Comparison of ENCODE assay signal across 8 cellular contexts in the genomic region with DNA sequence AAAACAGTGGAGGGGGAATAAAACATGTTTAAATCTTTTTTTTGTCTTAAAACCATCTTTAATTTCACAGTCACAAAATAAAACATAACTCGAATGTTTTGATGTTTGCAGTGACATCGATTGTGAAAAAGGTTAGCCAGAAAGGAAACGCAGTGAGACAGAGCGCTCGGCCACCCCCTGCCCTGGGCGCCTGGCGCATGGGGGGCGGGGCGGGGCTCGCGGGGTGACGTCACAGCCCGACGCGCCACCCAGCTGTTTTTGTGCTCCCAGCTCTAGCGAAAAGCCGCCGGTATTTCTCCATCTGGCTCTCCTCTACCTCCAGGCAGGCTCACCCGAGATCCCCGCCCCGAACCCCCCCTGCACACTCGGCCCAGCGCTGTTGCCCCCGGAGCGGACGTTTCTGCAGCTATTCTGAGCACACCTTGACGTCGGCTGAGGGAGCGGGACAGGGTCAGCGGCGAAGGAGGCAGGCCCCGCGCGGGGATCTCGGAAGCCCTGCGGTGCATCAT. TPM values are rescaled to one million over a fixed set of nuclear protein-coding genes. Genes with fewer than 3 reads are reported as not detected.
DNase-seq lines count a peak whose midpoint lies in the region; ATAC-seq, FAIRE-seq and TF ChIP-seq lines count a peak whose summit lies in the region.

GABARAPL1 (plus strand) TSS at position 255 of the 509 bp plus-strand sequence; CDS start at position 508, 253 bp downstream.

- TF ChIP-seq POLR2A in GM12892 (IDR thresholded peaks at IDR 0.05; ENCODE audit: low read depth, low read length) = no peak

- peak; percentile 69 for DNase-seq in GM12892 (ENCODE audit: insufficient read length)
- peak; percentile 78 for DNase-seq in NCI-H226
- DNase-seq in activated CD4-positive, alpha-beta T cell treated with anti-CD3 and anti-CD28 coated beads, Interleukin-2, amount 50 U/mL, for 48 hours = peak; percentile 70 to 75
- DNase-seq in dermis microvascular lymphatic vessel endothelial cell (ENCODE audit: low read depth in 2 of 2) = peak in 1 of 2 donors; percentile 89
- peak; percentile 63 for DNase-seq in stimulated activated CD4-positive, alpha-beta T cell treated with anti-CD3 and anti-CD28 coated beads, Interleukin-2, amount 100 ng/mL, for 4 hours (ENCODE audit: low read depth)

- peak; percentile 55 for ATAC-seq in HG02870 (IDR thresholded peaks at IDR 0.05; ENCODE audit: unreplicated experiment)
- ATAC-seq in HG03097 (IDR thresholded peaks at IDR 0.05; ENCODE audit: low FRiP score, unreplicated experiment) = no peak

- peak within 1 kb of the TSS; percentile 94 to 99 for H3K9ac ChIP-seq in liver (ENCODE audit: low read depth in 1 of 2, low read length in 2 of 2)

- TF ChIP-seq RAD21 in liver (IDR thresholded peaks at IDR 0.05) = no peak

- H3K27ac ChIP-seq in liver (ENCODE audit: low read depth in 1 of 2, low read length in 2 of 2) = peak within 1 kb of the TSS; percentile 100

- peaks cover 0 to 4% (median 0%) of the 10 kb centered on the region in 4 donors for H3K36me3 ChIP-seq in liver (ENCODE audit: control insufficient read depth in 4 of 4, insufficient read depth in 3 of 4, low read depth in 1 of 4, low read length in 3 of 4)

- no peaks in the 10 kb centered on the region for H3K27me3 ChIP-seq in liver (ENCODE audit: control insufficient read depth in 4 of 4, insufficient read depth in 4 of 4, low read length in 3 of 4)

- H3K4me3 ChIP-seq in liver (ENCODE audit: low read depth in 1 of 3, low read length in 3 of 3) = peak within 1 kb of the TSS; percentile 74 to 93 (median 89)

- H3K9me3 ChIP-seq in liver (ENCODE audit: control insufficient read depth in 4 of 4, low read length in 3 of 4) = no peaks in the 10 kb centered on the region

- FAIRE-seq in GM12892 (lab: Jason Lieb, UNC) = peak; percentile 60

- no peak for TF ChIP-seq CTCF in liver (IDR thresholded peaks at IDR 0.05; ENCODE audit: low read depth, low read length, missing input control)

- under 1% methylated on average over 36 of the region's 36 CpGs for WGBS in liver

- peaks cover 0 to 16% (median 6%) of the 10 kb centered on the region in 4 donors for H3K4me1 ChIP-seq in liver (ENCODE audit: control insufficient read depth in 4 of 4, insufficient read depth in 4 of 4, low read length in 3 of 4)

TF ChIP-seq in liver, 16 proteins besides CTCF, POLR2A, EP300 and RAD21:
- peak; percentile 10 for TF ChIP-seq NR2F2 (IDR thresholded peaks at IDR 0.05)
- peak; percentile 30 for TF ChIP-seq TAF1 (conservative IDR thresholded peaks at IDR 0.05)
- peak; percentile 15 for TF ChIP-seq YY1 (IDR thresholded peaks at IDR 0.05)
- peak; percentile 70 for TF ChIP-seq SP1 (IDR thresholded peaks at IDR 0.05)
- TF ChIP-seq, protein P1, sequence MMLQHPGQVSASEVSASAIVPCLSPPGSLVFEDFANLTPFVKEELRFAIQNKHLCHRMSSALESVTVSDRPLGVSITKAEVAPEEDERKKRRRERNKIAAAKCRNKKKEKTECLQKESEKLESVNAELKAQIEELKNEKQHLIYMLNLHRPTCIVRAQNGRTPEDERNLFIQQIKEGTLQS (IDR thresholded peaks at IDR 0.05) = no peak

RNA-seq across cellular contexts. Expression of gene GABARAPL1, which starts in this region (rescaled TPM):
- 6.0 TPM for polyA plus RNA-seq in GM12892 (2012; ENCODE audit: missing spikeins)
- total RNA-seq in dermis microvascular lymphatic vessel endothelial cell = 51.3 and 123 TPM in 2 replicates
- total RNA-seq in liver = 10 to 100 TPM; 50.8 to 55.1 TPM
- polyA plus RNA-seq in liver = 100 to 1,000 TPM in 1 of 2 donors, 10 to 100 TPM in 1; 18.0 to 118 TPM
